ENCODE assay signal across 8 cellular contexts in genomic region chr7:94657771-94658693, GRCh38. TPM values are rescaled to one million over a fixed set of nuclear protein-coding genes. Genes with fewer than 3 reads are reported as not detected.
DNase-seq lines count a peak whose midpoint lies in the region; ATAC-seq, FAIRE-seq and TF ChIP-seq lines count a peak whose summit lies in the region.

No MANE protein-coding gene starts in this region.

- H3K4me1 ChIP-seq in breast epithelium (no peaks in the 10 kb centered on the region), spleen (peaks cover 0 to 56% (median 32%) of the 10 kb centered on the region in 6 donors)

- H3K9me3 ChIP-seq in breast epithelium: no peaks in the 10 kb centered on the region
- peaks cover 0 to 20% (median 3%) of the 10 kb centered on the region in 8 donors for H3K9me3 ChIP-seq in spleen

- no peaks in the 10 kb centered on the region for H3K27me3 ChIP-seq in breast epithelium
- peaks cover 0 to 44% (median 16%) of the 10 kb centered on the region in 7 donors for H3K27me3 ChIP-seq in spleen (replicated peaks in 1 of 7)

- peak; percentile 78 for ATAC-seq in GM18873 (IDR thresholded peaks at IDR 0.05; ENCODE audit: low FRiP score, unreplicated experiment)
- peak; percentile 78 for ATAC-seq in HG03139 (IDR thresholded peaks at IDR 0.05; ENCODE audit: unreplicated experiment)

- TF ChIP-seq POLR2A in breast epithelium (IDR thresholded peaks at IDR 0.05) (no peak), spleen (IDR thresholded peaks at IDR 0.05) (no peak)

- H3K4me3 ChIP-seq in WI38 (ENCODE audit: low read depth, low read length) (peak overlapping the region; percentile 62), breast epithelium (peak overlapping the region; percentile 58 to 83 (median 66)), spleen (peak overlapping the region; percentile 24 to 76 (median 54))

- peak; percentile 65 for FAIRE-seq in A204.1 (lab: Jason Lieb, UNC)

- DNase-seq in NCI-H2227 (lab: John Stamatoyannopoulos, UW; ENCODE audit: unreplicated experiment) (peak; percentile 93), breast epithelium (ENCODE audit: low spot score in 2 of 2) (peak; percentile 94 to 96), iris pigment epithelial cell (ENCODE audit: low read depth) (peak; percentile 95), spleen (peak; percentile 98)

- TF ChIP-seq CTCF in WI38 (IDR thresholded peaks at IDR 0.05; ENCODE audit: low read depth, low read length) (no peak), breast epithelium (IDR thresholded peaks at IDR 0.05) (no peak), spleen (IDR thresholded peaks at IDR 0.05 in 8 of 11, conservative IDR thresholded peaks at IDR 0.05 in 3 of 11) (peak in 2 of 11 experiments; percentile 8 to 11)

- intact Hi-C loops in breast epithelium (cut with DNase I; ENCODE audit: low total_unique reads): no loop called here
- intact Hi-C loops in spleen (cut with DNase I; ENCODE audit: low total_unique reads): no loop called here

- H3K27ac ChIP-seq in breast epithelium (peak overlapping the region; percentile 41 to 61), spleen (peak overlapping the region in 6 of 8 donors; percentile 27 to 84 (median 66))

- H3K36me3 ChIP-seq in breast epithelium (no peaks in the 10 kb centered on the region), spleen (no peaks in the 10 kb centered on the region)

- 50 to 74% (median 53%) methylated on average over 27 to 36 of the region's 38 CpGs for WGBS in spleen, 5 donors

RNA-seq across cellular contexts. Expression of gene SGCE, which starts 2.1 kb away (rescaled TPM):
- total RNA-seq in breast epithelium: 100 to 1,000 TPM in 1 of 3 donors, 10 to 100 TPM in 2; 90.7 to 107 (median 92.2) TPM
- 10 to 100 TPM; 34.4 to 93.7 (median 61.8) TPM for total RNA-seq in spleen
- polyA plus RNA-seq in spleen: 10 to 100 TPM in 2 of 3 donors, 1 to 10 TPM in 1; 9.6 to 19.5 (median 12.3) TPM

Comparison
In these comparisons a context has a peak if more than half of its experiments do, and no peak if none do; other contexts are left out.
1. Peak in every context shown above with its lines: DNase-seq, ATAC-seq, H3K4me3 ChIP-seq and H3K27ac ChIP-seq.